Comparison of ENCODE assay signal across 19 cellular contexts in genomic region chr12:32644455-32644854, GRCh38.
"Had no signal": no experiment of that assay in that cellular context is flagged by ENCODE, and none has a peak within 500 bp of the region (broad histone marks: within the 10 kb centered on the region; RNA-seq: fewer than 3 reads in every experiment).

No MANE protein-coding gene starts in this region.

- H3K27me3 ChIP-seq: body of pancreas, esophagus muscularis mucosa, foreskin keratinocyte, ovary, stomach had no signal

- H3K4me3 ChIP-seq: body of pancreas, esophagus muscularis mucosa, lung, ovary, stomach, thoracic aorta had no signal

- H3K4me1 ChIP-seq: body of pancreas, esophagus muscularis mucosa, foreskin keratinocyte had no signal

- H3K36me3 ChIP-seq: ovary had no signal

- H3K9me3 ChIP-seq: body of pancreas, esophagus muscularis mucosa, ovary, stomach, thoracic aorta had no signal

- H3K27ac ChIP-seq: body of pancreas, esophagus muscularis mucosa, foreskin keratinocyte, ovary, stomach, thoracic aorta had no signal

- DNase-seq: activated CD4-positive, alpha-beta memory T cell treated with anti-CD3 and anti-CD28 coated beads, Interleukin-2, amount 10 ng/mL, durations not matched to agents 7 days and 5 days; activated CD4-positive, alpha-beta T cell treated with anti-CD3 and anti-CD28 coated beads for 36 hours; activated naive CD4-positive, alpha-beta T cell treated with anti-CD3 and anti-CD28 coated beads, Interleukin-2, amount 10 ng/mL, durations not matched to agents 7 days and 5 days; activated T-cell treated with anti-CD3 and anti-CD28 coated beads, Interleukin-2, amount 50 U/mL, for 24 hours; body of pancreas; cortex of kidney; effector CD4-positive, alpha-beta T cell; foreskin keratinocyte; head of caudate nucleus; immature natural killer cell; left colon; ovary; stimulated activated CD4-positive, alpha-beta T cell treated with anti-CD3 and anti-CD28 coated beads, Interleukin-1b, Interleukin-23, amount 100 ng/mL, for 48 hours; stomach; T-cell; T1000 had no signal
